In the genomic region with DNA sequence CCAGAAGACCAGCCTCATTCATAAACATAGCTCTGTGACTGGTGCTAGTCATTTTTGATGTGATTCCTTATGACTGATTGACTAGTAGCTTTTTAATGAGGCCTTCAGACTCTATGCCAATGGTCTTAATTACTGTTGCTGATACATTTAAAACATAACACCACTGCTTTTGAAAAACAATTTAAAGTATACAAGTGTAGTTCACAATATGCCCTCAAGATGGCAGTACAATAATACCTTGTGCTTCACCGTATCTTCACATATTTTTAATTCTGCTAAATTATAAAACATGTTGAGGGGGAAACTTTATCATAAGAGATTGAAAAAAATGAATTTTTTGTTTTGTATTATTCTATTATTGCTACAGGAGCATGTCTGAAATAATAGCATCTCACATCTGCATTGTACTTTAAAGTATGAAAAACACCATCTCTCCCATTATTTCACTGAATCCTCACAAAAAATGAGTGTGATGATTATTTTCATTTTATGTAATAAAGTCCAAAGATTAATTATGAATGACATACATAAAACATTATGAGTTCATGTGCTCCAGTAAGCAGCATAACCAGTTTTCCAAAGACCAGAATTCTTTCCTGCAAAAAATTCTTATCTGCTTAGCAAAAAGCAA, we compare ENCODE assay signal across 8 cellular contexts. TPM values are rescaled to one million over a fixed set of nuclear protein-coding genes. Genes with fewer than 3 reads are reported as not detected.
DNase-seq lines count a peak whose midpoint lies in the region; ATAC-seq, FAIRE-seq and TF ChIP-seq lines count a peak whose summit lies in the region.

No MANE protein-coding gene starts in this region.

- no peaks in the 10 kb centered on the region for H3K9me3 ChIP-seq in GM12878 (replicated peaks; ENCODE audit: control insufficient read depth, insufficient read depth, low read length)

- TF ChIP-seq CTCF in GM12878 (IDR thresholded peaks at IDR 0.05 in 2 of 3, conservative IDR thresholded peaks at IDR 0.05 in 1 of 3; ENCODE audit: control insufficient read depth in 2 of 3, extremely low read depth in 1 of 3, insufficient read depth in 1 of 3, low read depth in 3 of 3, low read length in 3 of 3), result peak; percentile 47 to 59 (median 58); a peak in 5 of 6 replicates

- TF ChIP-seq EP300 in GM12878 (IDR thresholded peaks at IDR 0.05; ENCODE audit: borderline replicate concordance in 1 of 2, control insufficient read depth in 1 of 2, low read depth in 2 of 2, low read length in 2 of 2), result no peak

- no peak overlapping the region for H3K4me2 ChIP-seq in GM12878 (ENCODE audit: control insufficient read depth, insufficient read depth)

- SMC1A ChIA-PET in GM12878 (lab: Charles Lee; ENCODE audit: uncharacterized antibody, unreplicated experiment), result interaction anchor here (0.7 to 9.0 kb wide), 14 partner anchors 9 to 848 kb away, joined by 3 to 91 read pairs (median 4); no protein-coding TSS in a partner anchor

- no peak overlapping the region for H2AFZ ChIP-seq in GM12878 (ENCODE audit: control insufficient read depth, low read depth, low read length)

- intact Hi-C loops in GM12878 (cut with micrococcal nuclease; ENCODE audit: unreplicated experiment), result loop anchor here (1.0 to 2.0 kb wide), 2 partner anchors 149 to 848 kb away; no protein-coding TSS in a partner anchor

- 0 out of 2 replicates have a peak, but pooled peaks cover 5% of the 10 kb centered on the region for H3K4me1 ChIP-seq in GM12878 (ENCODE audit: control insufficient read depth, insufficient read depth, low read length)

- DNase-seq in NCI-H1092 treated with DMSO at 0.1 percent for 48 hours (lab: John Stamatoyannopoulos, UW), result peak; percentile 14
- no peak for DNase-seq in NCI-H1092 (lab: John Stamatoyannopoulos, UW)
- DNase-seq in KG1 (lab: John Stamatoyannopoulos, UW), result peak; percentile 11
- no peak for DNase-seq in GM12878 (ENCODE audit: low read depth, low spot score)
- DNase-seq in left lobe of liver (ENCODE audit: low spot score), result no peak
- DNase-seq in NCI-H226, result no peak
- DNase-seq in hepatic stellate cell (ENCODE audit: low spot score), result no peak

- H3K27me3 ChIP-seq in GM12878 (replicated peaks in 1 of 2; ENCODE audit: control insufficient read depth in 2 of 2, insufficient read depth in 2 of 2, low read length in 1 of 2), result no peaks in the 10 kb centered on the region; a peak in 1 of 4 replicates

- no peaks in the 10 kb centered on the region for H4K20me1 ChIP-seq in GM12878 (ENCODE audit: control insufficient read depth, insufficient read depth)

- CTCF ChIA-PET in GM12878 (lab: Yijun Ruan, JAX), result interaction anchor here (0.7 to 9.6 kb wide), 25 partner anchors 9 to 1041 kb away, joined by 3 to 161 read pairs (median 4); a partner anchor contains a TSS

- no peak for FAIRE-seq in GM12878 (lab: Jason Lieb, UNC)

- ATAC-seq in GM12878, result peak; percentile 53
- ATAC-seq in left lobe of liver, result peak; percentile 78
- ATAC-seq in HG02970 (IDR thresholded peaks at IDR 0.05; ENCODE audit: low FRiP score, unreplicated experiment), result no peak

- no peak overlapping the region for H3K4me3 ChIP-seq in GM12878

- POLR2A ChIA-PET in GM12878 (lab: Charles Lee), result no interaction called here

- WGBS in GM12878 (ENCODE audit: insufficient coverage, insufficient replicate concordance, low lambda C conversion rate, missing lambda C conversion rate), result 0% methylated on average over 1 of the region's 1 CpG

- RAD21 ChIA-PET in GM12878 (lab: Charles Lee; ENCODE audit: unreplicated experiment), result interaction anchor here (0.6 to 4.2 kb wide), 4 partner anchors 13 to 706 kb away, joined by 3 to 27 read pairs (median 4); no protein-coding TSS in a partner anchor

- TF ChIP-seq RAD21 in GM12878 (IDR thresholded peaks at IDR 0.05; ENCODE audit: insufficient read depth, low read depth, low read length), result peak; percentile 80

- H3K79me2 ChIP-seq in GM12878 (ENCODE audit: control insufficient read depth, insufficient read depth, low read length), result no peaks in the 10 kb centered on the region

- no peak overlapping the region for H3K27ac ChIP-seq in GM12878 (ENCODE audit: control insufficient read depth, insufficient read depth)

- no TSS peak for BruUV-seq in GM12878 (replicated peaks; lab: Mats Ljungman, UMichigan)

- no peaks in the 10 kb centered on the region for H3K36me3 ChIP-seq in GM12878 (ENCODE audit: control insufficient read depth in 2 of 2, insufficient read depth in 2 of 2, low read length in 1 of 2)

- H3K9ac ChIP-seq in GM12878 (ENCODE audit: control insufficient read depth, insufficient read depth, low read length), result no peak overlapping the region

- in situ Hi-C loops in GM12878 (cut with MboI), result loop anchor here (10.0 kb wide), 1 partner anchor 850 kb away; a partner anchor contains a TSS

- no peak for TF ChIP-seq POLR2A in GM12878 (IDR thresholded peaks at IDR 0.05; ENCODE audit: low read depth, low read length)

TF ChIP-seq in GM12878, 131 proteins besides CTCF, POLR2A, EP300 and RAD21:
- TF ChIP-seq SMC3 (IDR thresholded peaks at IDR 0.05; ENCODE audit: borderline replicate concordance, low read length) (peak; percentile 62; the same call in 1 of the 2 replicates), CBFB (IDR thresholded peaks at IDR 0.05; ENCODE audit: low read depth) (no peak), YBX1 (IDR thresholded peaks at IDR 0.05) (no peak), ZNF24 (IDR thresholded peaks at IDR 0.05) (no peak), ZNF207 (IDR thresholded peaks at IDR 0.05; ENCODE audit: borderline replicate concordance) (no peak)
- TF ChIP-seq, protein P1, sequence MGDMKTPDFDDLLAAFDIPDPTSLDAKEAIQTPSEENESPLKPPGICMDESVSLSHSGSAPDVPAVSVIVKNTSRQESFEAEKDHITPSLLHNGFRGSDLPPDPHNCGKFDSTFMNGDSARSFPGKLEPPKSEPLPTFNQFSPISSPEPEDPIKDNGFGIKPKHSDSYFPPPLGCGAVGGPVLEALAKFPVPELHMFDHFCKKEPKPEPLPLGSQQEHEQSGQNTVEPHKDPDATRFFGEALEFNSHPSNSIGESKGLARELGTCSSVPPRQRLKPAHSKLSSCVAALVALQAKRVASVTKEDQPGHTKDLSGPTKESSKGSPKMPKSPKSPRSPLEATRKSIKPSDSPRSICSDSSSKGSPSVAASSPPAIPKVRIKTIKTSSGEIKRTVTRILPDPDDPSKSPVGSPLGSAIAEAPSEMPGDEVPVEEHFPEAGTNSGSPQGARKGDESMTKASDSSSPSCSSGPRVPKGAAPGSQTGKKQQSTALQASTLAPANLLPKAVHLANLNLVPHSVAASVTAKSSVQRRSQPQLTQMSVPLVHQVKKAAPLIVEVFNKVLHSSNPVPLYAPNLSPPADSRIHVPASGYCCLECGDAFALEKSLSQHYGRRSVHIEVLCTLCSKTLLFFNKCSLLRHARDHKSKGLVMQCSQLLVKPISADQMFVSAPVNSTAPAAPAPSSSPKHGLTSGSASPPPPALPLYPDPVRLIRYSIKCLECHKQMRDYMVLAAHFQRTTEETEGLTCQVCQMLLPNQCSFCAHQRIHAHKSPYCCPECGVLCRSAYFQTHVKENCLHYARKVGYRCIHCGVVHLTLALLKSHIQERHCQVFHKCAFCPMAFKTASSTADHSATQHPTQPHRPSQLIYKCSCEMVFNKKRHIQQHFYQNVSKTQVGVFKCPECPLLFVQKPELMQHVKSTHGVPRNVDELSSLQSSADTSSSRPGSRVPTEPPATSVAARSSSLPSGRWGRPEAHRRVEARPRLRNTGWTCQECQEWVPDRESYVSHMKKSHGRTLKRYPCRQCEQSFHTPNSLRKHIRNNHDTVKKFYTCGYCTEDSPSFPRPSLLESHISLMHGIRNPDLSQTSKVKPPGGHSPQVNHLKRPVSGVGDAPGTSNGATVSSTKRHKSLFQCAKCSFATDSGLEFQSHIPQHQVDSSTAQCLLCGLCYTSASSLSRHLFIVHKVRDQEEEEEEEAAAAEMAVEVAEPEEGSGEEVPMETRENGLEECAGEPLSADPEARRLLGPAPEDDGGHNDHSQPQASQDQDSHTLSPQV (IDR thresholded peaks at IDR 0.05), result 0 out of 2 replicates have a peak, but pooled peaks have one; percentile 16

RNA-seq across cellular contexts. Expression of a gene that starts 55.1 kb away (rescaled TPM):
- not detected in 2 replicates for total RNA-seq in GM12878 (2013; cell fraction: nucleolus; rRNA removed)
- total RNA-seq in GM12878 (2014; rRNA removed) (not detected in 2 replicates), GM12878 (2014; rRNA removed; fragmentation: Illumina TruSeq; extraction: Trizol) (not detected in 2 replicates), GM12878 (2021) (not detected in 2 replicates), left lobe of liver (not detected)
- not detected for polyA plus RNA-seq in GM12878 (2011; ENCODE audit: low read depth)
- polyA plus RNA-seq in GM12878 (2011; rRNA removed) (not detected in 2 replicates), GM12878 (2014; fragmentation: Illumina TruSeq; extraction: Trizol) (not detected in 2 replicates), GM12878 (2014; fragmentation: Nextera tagmentation; extraction: Ambion mirVana) (not detected), GM12878 (2014; rRNA removed) (not detected in 2 replicates), GM12878 (2016; fragmentation: Nextera tagmentation; extraction: Ambion mirVana) (not detected)
- not detected in 2 replicates for polyA plus RNA-seq in GM12878 (2011; cell fraction: cytosol; rRNA removed)
- not detected in 2 replicates for polyA plus RNA-seq in GM12878 (2011; cell fraction: nucleus; rRNA removed)
- not detected in 2 replicates for polyA plus RNA-seq in GM12878 (2012)
- not detected in 2 replicates for polyA minus RNA-seq in GM12878 (2011; rRNA and poly(A)+ RNA removed)
- polyA minus RNA-seq in GM12878 (2011; cell fraction: cytosol; rRNA and poly(A)+ RNA removed), result not detected in 2 replicates
- polyA minus RNA-seq in GM12878 (2011; cell fraction: nucleus; rRNA and poly(A)+ RNA removed), result not detected in 2 replicates

Comparison
In these comparisons a context has a peak if more than half of its experiments do, and no peak if none do; other contexts are left out.
1. DNase-seq: peak in NCI-H1092 treated with DMSO at 0.1 percent for 48 hours (single experiment) and KG1 (single experiment); none in NCI-H1092 (single experiment), GM12878 (single experiment), left lobe of liver (single experiment), NCI-H226 (single experiment) and hepatic stellate cell (single experiment).